21 cellular contexts compared by ENCODE assay signal in genomic region chr17:32552280-32552679, GRCh38.
DNase-seq lines count a peak whose midpoint lies in the region; ATAC-seq and TF ChIP-seq lines count a peak whose summit lies in the region.
"Had no signal": no experiment of that assay in that cellular context is flagged by ENCODE, and none has a peak within 500 bp of the region (broad histone marks: within the 10 kb centered on the region; RNA-seq: fewer than 3 reads in every experiment).

No MANE protein-coding gene starts in this region.

- peak overlapping the region; percentile 2 for H3K4me3 Mint-ChIP-seq in activated naive CD8-positive, alpha-beta T cell treated with anti-CD3 and anti-CD28 coated beads, Interleukin-2, amount 10 ng/mL, durations not matched to agents 7 days and 5 days
- no peak overlapping the region for H3K4me3 Mint-ChIP-seq in activated naive CD8-positive, alpha-beta T cell treated with anti-CD3 and anti-CD28 coated beads, Interleukin-2, amount 50 U/mL, for 24 hours
- no peak overlapping the region for H3K4me3 Mint-ChIP-seq in activated T-helper 1 cell treated with anti-CD3 and anti-CD28 coated beads, Interleukin-12 subunit alpha, Interleukin-12 subunit beta, Interleukin-2, Interleukin-4 antibody, amounts not matched to agents 30 ng/mL and 10 ng/mL and 1 ng/mL, durations not matched to agents 14 hours and 24 hours and 36 hours

- intact Hi-C loops in activated T-helper 1 cell treated with anti-CD3 and anti-CD28 coated beads, Interleukin-12 subunit alpha, Interleukin-12 subunit beta, Interleukin-2, Interleukin-4 antibody, amounts not matched to agents 30 ng/mL and 10 ng/mL and 1 ng/mL, durations not matched to agents 14 hours and 24 hours and 36 hours (cut with micrococcal nuclease): loop anchor here (5.0 kb wide), 1 partner anchor 50 kb away; no protein-coding TSS in a partner anchor

- H3K27ac ChIP-seq in foreskin keratinocyte: peak overlapping the region; percentile 97
- H3K27ac ChIP-seq: BLaER1, GM23248 had no signal

- H3K27me3 ChIP-seq in foreskin keratinocyte: no peaks in the 10 kb centered on the region
- H3K27me3 ChIP-seq: BLaER1 had no signal

- no peaks in the 10 kb centered on the region for H3K9me3 Mint-ChIP-seq in activated naive CD8-positive, alpha-beta T cell treated with anti-CD3 and anti-CD28 coated beads, Interleukin-2, amount 10 ng/mL, durations not matched to agents 7 days and 5 days
- no peaks in the 10 kb centered on the region for H3K9me3 Mint-ChIP-seq in activated naive CD8-positive, alpha-beta T cell treated with anti-CD3 and anti-CD28 coated beads, Interleukin-2, amount 50 U/mL, for 24 hours
- no peaks in the 10 kb centered on the region for H3K9me3 Mint-ChIP-seq in activated T-helper 1 cell treated with anti-CD3 and anti-CD28 coated beads, Interleukin-12 subunit alpha, Interleukin-12 subunit beta, Interleukin-2, Interleukin-4 antibody, amounts not matched to agents 30 ng/mL and 10 ng/mL and 1 ng/mL, durations not matched to agents 14 hours and 24 hours and 36 hours
- H3K9me3 Mint-ChIP-seq: CD4-positive, alpha-beta memory T cell had no signal

- no peaks in the 10 kb centered on the region for H3K36me3 Mint-ChIP-seq in activated naive CD8-positive, alpha-beta T cell treated with anti-CD3 and anti-CD28 coated beads, Interleukin-2, amount 10 ng/mL, durations not matched to agents 7 days and 5 days
- H3K36me3 Mint-ChIP-seq in activated naive CD8-positive, alpha-beta T cell treated with anti-CD3 and anti-CD28 coated beads, Interleukin-2, amount 50 U/mL, for 24 hours (ENCODE audit: low read depth): no peaks in the 10 kb centered on the region
- H3K36me3 Mint-ChIP-seq in activated T-helper 1 cell treated with anti-CD3 and anti-CD28 coated beads, Interleukin-12 subunit alpha, Interleukin-12 subunit beta, Interleukin-2, Interleukin-4 antibody, amounts not matched to agents 30 ng/mL and 10 ng/mL and 1 ng/mL, durations not matched to agents 14 hours and 24 hours and 36 hours (ENCODE audit: low read depth): no peaks in the 10 kb centered on the region
- H3K36me3 Mint-ChIP-seq: CD4-positive, alpha-beta memory T cell had no signal

- POLR2A ChIA-PET in activated naive CD8-positive, alpha-beta T cell treated with anti-CD3 and anti-CD28 coated beads, Interleukin-2, amount 10 ng/mL, durations not matched to agents 7 days and 5 days (lab: Charles Lee): interaction anchor here (0.8 kb wide), 1 partner anchor 35 kb away, joined by 3 read pairs; no protein-coding TSS in a partner anchor

- peak overlapping the region; percentile 48 for H3K27ac Mint-ChIP-seq in activated naive CD8-positive, alpha-beta T cell treated with anti-CD3 and anti-CD28 coated beads, Interleukin-2, amount 10 ng/mL, durations not matched to agents 7 days and 5 days
- no peak overlapping the region for H3K27ac Mint-ChIP-seq in activated naive CD8-positive, alpha-beta T cell treated with anti-CD3 and anti-CD28 coated beads, Interleukin-2, amount 50 U/mL, for 24 hours
- peak overlapping the region; percentile 37 for H3K27ac Mint-ChIP-seq in activated T-helper 1 cell treated with anti-CD3 and anti-CD28 coated beads, Interleukin-12 subunit alpha, Interleukin-12 subunit beta, Interleukin-2, Interleukin-4 antibody, amounts not matched to agents 30 ng/mL and 10 ng/mL and 1 ng/mL, durations not matched to agents 14 hours and 24 hours and 36 hours

- peaks cover 49% of the 10 kb centered on the region for H3K4me1 Mint-ChIP-seq in activated naive CD8-positive, alpha-beta T cell treated with anti-CD3 and anti-CD28 coated beads, Interleukin-2, amount 10 ng/mL, durations not matched to agents 7 days and 5 days
- peaks cover 46% of the 10 kb centered on the region for H3K4me1 Mint-ChIP-seq in activated naive CD8-positive, alpha-beta T cell treated with anti-CD3 and anti-CD28 coated beads, Interleukin-2, amount 50 U/mL, for 24 hours
- H3K4me1 Mint-ChIP-seq in activated T-helper 1 cell treated with anti-CD3 and anti-CD28 coated beads, Interleukin-12 subunit alpha, Interleukin-12 subunit beta, Interleukin-2, Interleukin-4 antibody, amounts not matched to agents 30 ng/mL and 10 ng/mL and 1 ng/mL, durations not matched to agents 14 hours and 24 hours and 36 hours (ENCODE audit: low read depth): peaks cover 62% of the 10 kb centered on the region

- peaks cover 36% of the 10 kb centered on the region for H3K4me1 ChIP-seq in foreskin keratinocyte

- no peak for DNase-seq in activated naive CD8-positive, alpha-beta T cell treated with anti-CD3 and anti-CD28 coated beads, Interleukin-2, amount 10 ng/mL, durations not matched to agents 7 days and 5 days
- no peak for DNase-seq in activated naive CD8-positive, alpha-beta T cell treated with anti-CD3 and anti-CD28 coated beads, Interleukin-2, amount 50 U/mL, for 24 hours
- no peak for DNase-seq in activated T-helper 1 cell treated with anti-CD3 and anti-CD28 coated beads, Interleukin-12 subunit alpha, Interleukin-12 subunit beta, Interleukin-2, Interleukin-4 antibody, amounts not matched to agents 30 ng/mL and 10 ng/mL and 1 ng/mL, durations not matched to agents 14 hours and 24 hours and 36 hours (ENCODE audit: low spot score)
- DNase-seq in foreskin keratinocyte (no peak), HT-29 (ENCODE audit: low spot score) (no peak)
- DNase-seq in activated effector memory CD4-positive, alpha-beta T cell treated with anti-CD3 and anti-CD28 coated beads, Interleukin-2, amount 50 U/mL, for 16 hours: no peak
- DNase-seq in central memory CD4-positive, alpha-beta T cell: no peak
- DNase-seq: CD4-positive, alpha-beta memory T cell; DMS53; EL; GM23248; KBM-7; NCI-H187; NCI-H510A treated with DMSO at 0.1 percent for 48 hours; NCI-H774; OCI-M1; SIG-M5 had no signal

- no peak for ATAC-seq in activated naive CD8-positive, alpha-beta T cell treated with anti-CD3 and anti-CD28 coated beads, Interleukin-2, amount 10 ng/mL, durations not matched to agents 7 days and 5 days (ENCODE audit: low read depth)
- ATAC-seq in activated naive CD8-positive, alpha-beta T cell treated with anti-CD3 and anti-CD28 coated beads, Interleukin-2, amount 50 U/mL, for 24 hours: no peak
- ATAC-seq in foreskin keratinocyte: no peak
- ATAC-seq: GM12878, HCT116, HepG2 had no signal

- H3K27me3 Mint-ChIP-seq in activated naive CD8-positive, alpha-beta T cell treated with anti-CD3 and anti-CD28 coated beads, Interleukin-2, amount 10 ng/mL, durations not matched to agents 7 days and 5 days: no peaks in the 10 kb centered on the region
- H3K27me3 Mint-ChIP-seq in activated naive CD8-positive, alpha-beta T cell treated with anti-CD3 and anti-CD28 coated beads, Interleukin-2, amount 50 U/mL, for 24 hours: no peaks in the 10 kb centered on the region
- peaks cover 2% of the 10 kb centered on the region for H3K27me3 Mint-ChIP-seq in activated T-helper 1 cell treated with anti-CD3 and anti-CD28 coated beads, Interleukin-12 subunit alpha, Interleukin-12 subunit beta, Interleukin-2, Interleukin-4 antibody, amounts not matched to agents 30 ng/mL and 10 ng/mL and 1 ng/mL, durations not matched to agents 14 hours and 24 hours and 36 hours (ENCODE audit: insufficient read depth)
- H3K27me3 Mint-ChIP-seq: CD4-positive, alpha-beta memory T cell had no signal

- no peak for TF ChIP-seq CTCF in foreskin keratinocyte (conservative IDR thresholded peaks at IDR 0.05)
